In genomic region chr3:195203631-195204030, GRCh38 we compare ENCODE assay signal across 15 cellular contexts.
A peak's percentile ranks its signal among the peaks of the same experiment; 100 is the strongest.
DNase-seq lines count a peak whose midpoint lies in the region; ATAC-seq and TF ChIP-seq lines count a peak whose summit lies in the region.
"Had no signal": no experiment of that assay in that cellular context is flagged by ENCODE, and none has a peak within 500 bp of the region (broad histone marks: within the 10 kb centered on the region; RNA-seq: fewer than 3 reads in every experiment).

No MANE protein-coding gene starts in this region.

- no peak overlapping the region for H2BK5ac ChIP-seq in mesendoderm (ENCODE audit: low read length)

- peaks cover 23% of the 10 kb centered on the region for H3K79me1 ChIP-seq in mesendoderm (ENCODE audit: low read length)

- no peak overlapping the region for H4K5ac ChIP-seq in mesendoderm (ENCODE audit: low read length)

- peaks cover 11% of the 10 kb centered on the region for H3K36me3 Mint-ChIP-seq in HFFc6 (ENCODE audit: low read depth)
- H3K36me3 Mint-ChIP-seq in stimulated activated memory B cell treated with anti-CD40 and anti-IgM and Interleukin-4, amounts not matched to agents 10 μg/mL and 1 μg/mL and 100 μg/mL, for 72 hours: peaks cover 11% of the 10 kb centered on the region
- H3K36me3 Mint-ChIP-seq: IgD-negative memory B cell had no signal

- peak overlapping the region; percentile 69 for H3K27ac Mint-ChIP-seq in HFFc6
- H3K27ac Mint-ChIP-seq in stimulated activated memory B cell treated with anti-CD40 and anti-IgM and Interleukin-4, amounts not matched to agents 10 μg/mL and 1 μg/mL and 100 μg/mL, for 72 hours: peak overlapping the region; percentile 96
- H3K27ac Mint-ChIP-seq: activated T-helper 1 cell treated with anti-CD3 and anti-CD28 coated beads, Interleukin-12 subunit alpha, Interleukin-12 subunit beta, Interleukin-2, Interleukin-4 antibody, amounts not matched to agents 30 ng/mL and 10 ng/mL and 1 ng/mL, durations not matched to agents 14 hours and 24 hours and 36 hours; IgD-negative memory B cell had no signal

- peaks cover 9% of the 10 kb centered on the region for H3K4me1 ChIP-seq in mesendoderm (ENCODE audit: control insufficient read depth, low read depth, low read length)

- no peak overlapping the region for H3K18ac ChIP-seq in mesendoderm (ENCODE audit: low read length)

- H3K27me3 Mint-ChIP-seq in HFFc6 (ENCODE audit: insufficient read depth): 0 out of 2 replicates have a peak, but pooled peaks cover 3% of the 10 kb centered on the region
- no peaks in the 10 kb centered on the region for H3K27me3 Mint-ChIP-seq in stimulated activated memory B cell treated with anti-CD40 and anti-IgM and Interleukin-4, amounts not matched to agents 10 μg/mL and 1 μg/mL and 100 μg/mL, for 72 hours
- H3K27me3 Mint-ChIP-seq: IgD-negative memory B cell had no signal

- DNase-seq in HFFc6 (no peak), mesendoderm (peak; percentile 33), anterior cingulate cortex (lab: John Stamatoyannopoulos, UW) (no peak)
- DNase-seq in activated CD8-positive, alpha-beta memory T cell treated with anti-CD3 and anti-CD28 coated beads, Interleukin-2, amount 50 U/mL, for 4 hours: peak; percentile 27
- DNase-seq: central memory CD4-positive, alpha-beta T cell; NCI-H1436; NCI-H69; stimulated activated CD4-positive, alpha-beta T cell treated with anti-CD3 and anti-CD28 coated beads, Interleukin-4, amount 100 ng/mL, for 4 hours; WERI-Rb-1 had no signal

- H3K9ac ChIP-seq in mesendoderm (ENCODE audit: low read length): no peak overlapping the region

- peaks cover 55% of the 10 kb centered on the region for H3K4me1 Mint-ChIP-seq in HFFc6 (ENCODE audit: low read depth)
- peaks cover 39% of the 10 kb centered on the region for H3K4me1 Mint-ChIP-seq in stimulated activated memory B cell treated with anti-CD40 and anti-IgM and Interleukin-4, amounts not matched to agents 10 μg/mL and 1 μg/mL and 100 μg/mL, for 72 hours

- no peak overlapping the region for H2BK15ac ChIP-seq in mesendoderm (replicated peaks; ENCODE audit: low read depth)

- no peak overlapping the region for H2BK120ac ChIP-seq in mesendoderm (ENCODE audit: low read depth, low read length)

- no peak overlapping the region for H3K4me3 Mint-ChIP-seq in HFFc6
- peak overlapping the region; percentile 48 for H3K4me3 Mint-ChIP-seq in stimulated activated memory B cell treated with anti-CD40 and anti-IgM and Interleukin-4, amounts not matched to agents 10 μg/mL and 1 μg/mL and 100 μg/mL, for 72 hours
- H3K4me3 Mint-ChIP-seq: activated T-helper 1 cell treated with anti-CD3 and anti-CD28 coated beads, Interleukin-12 subunit alpha, Interleukin-12 subunit beta, Interleukin-2, Interleukin-4 antibody, amounts not matched to agents 30 ng/mL and 10 ng/mL and 1 ng/mL, durations not matched to agents 14 hours and 24 hours and 36 hours had no signal

- no peak overlapping the region for H3K4ac ChIP-seq in mesendoderm (ENCODE audit: low read depth, low read length)

- H3K4me2 ChIP-seq in mesendoderm (ENCODE audit: low read length): no peak overlapping the region

- H3K4me3 ChIP-seq in mesendoderm (ENCODE audit: low read length): no peak overlapping the region
- H3K4me3 ChIP-seq: lung had no signal

- no peak overlapping the region for H3K23ac ChIP-seq in mesendoderm (ENCODE audit: low read length)

- H3K9me3 Mint-ChIP-seq in HFFc6: no peaks in the 10 kb centered on the region
- H3K9me3 Mint-ChIP-seq in stimulated activated memory B cell treated with anti-CD40 and anti-IgM and Interleukin-4, amounts not matched to agents 10 μg/mL and 1 μg/mL and 100 μg/mL, for 72 hours: no peaks in the 10 kb centered on the region
- H3K9me3 Mint-ChIP-seq: activated T-helper 1 cell treated with anti-CD3 and anti-CD28 coated beads, Interleukin-12 subunit alpha, Interleukin-12 subunit beta, Interleukin-2, Interleukin-4 antibody, amounts not matched to agents 30 ng/mL and 10 ng/mL and 1 ng/mL, durations not matched to agents 14 hours and 24 hours and 36 hours; IgD-negative memory B cell had no signal

- H4K8ac ChIP-seq in mesendoderm (ENCODE audit: low read depth, low read length): no peak overlapping the region

- H2AK5ac ChIP-seq in mesendoderm (ENCODE audit: low read length): no peak overlapping the region

- peak overlapping the region; percentile 14 for H3K27ac ChIP-seq in mesendoderm (ENCODE audit: low read depth, low read length)
- H3K27ac ChIP-seq: WERI-Rb-1 had no signal

- peak overlapping the region; percentile 3 for H3K56ac ChIP-seq in mesendoderm (ENCODE audit: low read length)

- TF ChIP-seq CTCF in HFFc6 (IDR thresholded peaks at IDR 0.05): 0 out of 2 replicates have a peak, but pooled peaks have one; percentile 8

- H3K79me2 ChIP-seq in mesendoderm (ENCODE audit: control insufficient read depth, insufficient read depth, low read length): peaks cover 10% of the 10 kb centered on the region

- WGBS in mesendoderm (ENCODE audit: extremely low coverage, insufficient coverage, low lambda C conversion rate): no CpG with 5 or more reads among the region's 6 CpGs

- no peak for ATAC-seq in stimulated activated memory B cell treated with anti-CD40 and anti-IgM and Interleukin-4, amounts not matched to agents 10 μg/mL and 1 μg/mL and 100 μg/mL, for 72 hours
- ATAC-seq in GM19463 (IDR thresholded peaks at IDR 0.05; ENCODE audit: unreplicated experiment) (no peak), HG03378 (IDR thresholded peaks at IDR 0.05; ENCODE audit: unreplicated experiment) (no peak)

- H3K27me3 ChIP-seq in mesendoderm (ENCODE audit: insufficient read depth, low read length, poor library complexity): no peaks in the 10 kb centered on the region

- H3K36me3 ChIP-seq in mesendoderm (ENCODE audit: control insufficient read depth, insufficient read depth, low read length): no peaks in the 10 kb centered on the region
- H3K36me3 ChIP-seq: WERI-Rb-1 had no signal

Comparison
In these comparisons a context has a peak if more than half of its experiments do, and no peak if none do; other contexts are left out.
1. DNase-seq: peak in activated CD8-positive, alpha-beta memory T cell treated with anti-CD3 and anti-CD28 coated beads, Interleukin-2, amount 50 U/mL, for 4 hours (single experiment) and mesendoderm (single experiment); none in HFFc6 (single experiment) and anterior cingulate cortex (0 of 58).